In the genomic region with DNA sequence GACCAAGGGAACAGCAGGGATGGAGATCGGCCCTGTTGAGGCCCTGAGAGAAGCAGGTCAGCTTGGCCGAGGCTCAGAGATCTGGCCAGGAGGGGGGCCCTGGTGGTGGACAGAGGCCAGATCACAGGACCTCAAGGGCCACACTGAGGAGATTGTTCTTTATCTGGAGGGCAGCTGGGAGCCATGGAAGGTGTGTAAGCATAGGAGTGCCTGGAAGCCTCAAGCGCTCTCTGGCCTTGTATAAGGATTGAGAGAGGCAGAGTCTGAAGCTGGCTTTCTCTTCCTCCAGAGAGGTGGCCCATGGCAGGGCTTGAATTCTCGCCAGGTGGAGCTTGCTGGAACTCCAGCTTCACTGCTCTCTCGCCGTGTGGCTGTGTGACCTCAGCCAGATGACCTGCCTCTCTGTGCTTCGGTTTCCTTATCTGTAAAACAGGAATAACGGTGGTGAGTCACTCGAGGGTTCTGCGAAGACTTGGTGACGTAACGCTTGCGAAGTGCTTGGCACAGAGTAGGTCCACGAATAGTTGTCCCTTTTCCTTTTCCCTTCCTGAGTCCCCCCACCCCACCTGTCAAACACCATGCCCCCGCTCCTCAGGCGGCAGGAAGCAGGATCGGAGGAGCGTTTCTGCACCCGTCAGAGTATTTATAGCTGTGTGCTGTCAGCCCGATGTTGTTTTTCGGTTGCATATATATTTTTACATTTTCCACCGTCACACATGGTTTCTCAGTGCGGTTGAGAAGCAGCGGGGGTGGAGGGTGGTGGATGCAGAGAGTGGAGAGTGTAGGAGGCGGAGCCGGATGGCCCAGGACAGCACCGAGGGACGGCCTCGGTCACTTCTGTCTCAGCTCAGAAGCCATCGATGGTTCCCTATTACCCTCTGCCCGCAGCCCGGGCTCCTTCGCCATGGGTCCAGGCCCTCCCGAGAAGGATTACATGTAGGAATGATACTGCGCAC, we compare ENCODE assay signal across 9 cellular contexts. TPM values are rescaled to one million over a fixed set of nuclear protein-coding genes. Genes with fewer than 3 reads are reported as not detected.
DNase-seq lines count a peak whose midpoint lies in the region; ATAC-seq and TF ChIP-seq lines count a peak whose summit lies in the region.
"Had no signal": no experiment of that assay in that cellular context is flagged by ENCODE, and none has a peak within 500 bp of the region (broad histone marks: within the 10 kb centered on the region; RNA-seq: fewer than 3 reads in every experiment).

No MANE protein-coding gene starts in this region.

- peak overlapping the region; percentile 32 for H3K4me3 ChIP-seq in upper lobe of right lung

- TF ChIP-seq CTCF in nephron progenitor cell (IDR thresholded peaks at IDR 0.05) (no peak), upper lobe of right lung (IDR thresholded peaks at IDR 0.05) (no peak)

- DNase-seq in T follicular helper cell (ENCODE audit: low read depth) (peak; percentile 15), nephron progenitor cell (no peak), upper lobe of right lung (peak; percentile 74), SW 1271 (lab: John Stamatoyannopoulos, UW) (no peak), G401 (ENCODE audit: low spot score) (no peak)
- peak; percentile 81 for DNase-seq in activated naive CD8-positive, alpha-beta T cell treated with anti-CD3 and anti-CD28 coated beads, Interleukin-2, amount 50 U/mL, for 24 hours

- no peaks in the 10 kb centered on the region for H3K27me3 Mint-ChIP-seq in activated naive CD8-positive, alpha-beta T cell treated with anti-CD3 and anti-CD28 coated beads, Interleukin-2, amount 50 U/mL, for 24 hours
- no peaks in the 10 kb centered on the region for H3K27me3 Mint-ChIP-seq in nephron progenitor cell (ENCODE audit: low read depth, poor library complexity)

- no peak overlapping the region for H3K27ac ChIP-seq in upper lobe of right lung

- no peaks in the 10 kb centered on the region for H3K36me3 ChIP-seq in upper lobe of right lung

- H3K4me1 ChIP-seq in upper lobe of right lung: peaks cover 10% of the 10 kb centered on the region

- intact Hi-C loops in upper lobe of right lung (cut with DNase I): no loop called here

- H3K36me3 Mint-ChIP-seq in activated naive CD8-positive, alpha-beta T cell treated with anti-CD3 and anti-CD28 coated beads, Interleukin-2, amount 50 U/mL, for 24 hours (ENCODE audit: low read depth): no peaks in the 10 kb centered on the region
- H3K36me3 Mint-ChIP-seq in nephron progenitor cell (ENCODE audit: low read depth): no peaks in the 10 kb centered on the region

- H3K4me3 Mint-ChIP-seq in activated naive CD8-positive, alpha-beta T cell treated with anti-CD3 and anti-CD28 coated beads, Interleukin-2, amount 50 U/mL, for 24 hours: peak overlapping the region; percentile 82
- no peak overlapping the region for H3K4me3 Mint-ChIP-seq in nephron progenitor cell

- no peaks in the 10 kb centered on the region for H3K9me3 Mint-ChIP-seq in activated naive CD8-positive, alpha-beta T cell treated with anti-CD3 and anti-CD28 coated beads, Interleukin-2, amount 50 U/mL, for 24 hours
- no peaks in the 10 kb centered on the region for H3K9me3 Mint-ChIP-seq in nephron progenitor cell

- H3K4me1 Mint-ChIP-seq in activated naive CD8-positive, alpha-beta T cell treated with anti-CD3 and anti-CD28 coated beads, Interleukin-2, amount 50 U/mL, for 24 hours: peaks cover 73% of the 10 kb centered on the region
- H3K4me1 Mint-ChIP-seq in nephron progenitor cell: peaks cover 79% of the 10 kb centered on the region

- H3K27me3 ChIP-seq in upper lobe of right lung: no peaks in the 10 kb centered on the region

- in situ Hi-C loops in G401 (cut with HindIII; ENCODE audit: low sequenced_read_pairs): no loop called here

- H3K27ac Mint-ChIP-seq in activated naive CD8-positive, alpha-beta T cell treated with anti-CD3 and anti-CD28 coated beads, Interleukin-2, amount 50 U/mL, for 24 hours: peak overlapping the region; percentile 100
- peak overlapping the region; percentile 45 for H3K27ac Mint-ChIP-seq in nephron progenitor cell

- no peaks in the 10 kb centered on the region for H3K9me3 ChIP-seq in upper lobe of right lung

- ATAC-seq in GM18511 (IDR thresholded peaks at IDR 0.05; ENCODE audit: unreplicated experiment): peak; percentile 76
- ATAC-seq in HG02884 (IDR thresholded peaks at IDR 0.05; ENCODE audit: unreplicated experiment): peak; percentile 63
- peak; percentile 74 for ATAC-seq in activated naive CD8-positive, alpha-beta T cell treated with anti-CD3 and anti-CD28 coated beads, Interleukin-2, amount 50 U/mL, for 24 hours
- peak; percentile 60 for ATAC-seq in upper lobe of right lung

RNA-seq across cellular contexts. Expression of a gene that starts 17.0 kb away (rescaled TPM):
- total RNA-seq in upper lobe of right lung: 0.93 TPM
- total RNA-seq in G401 (2014; rRNA removed; shearing (Covaris generic)): 18.2 and 18.7 TPM in 2 replicates
- total RNA-seq: SK-MEL-5 had no signal

Comparison
In these comparisons a context has a peak if more than half of its experiments do, and no peak if none do; other contexts are left out.
1. DNase-seq: peak in T follicular helper cell (single experiment), activated naive CD8-positive, alpha-beta T cell treated with anti-CD3 and anti-CD28 coated beads, Interleukin-2, amount 50 U/mL, for 24 hours (single experiment) and upper lobe of right lung (single experiment); none in nephron progenitor cell (single experiment), SW 1271 (0 of 2) and G401 (single experiment).
2. Peak in every context shown above with its lines, with median percentiles within 50 percentile points of each other: ATAC-seq.